1 cellular context compared by ENCODE assay signal in genomic region chr6:30914076-30914853, GRCh38.
TF ChIP-seq lines count a peak whose summit lies in the region.

Gene VARS2 (plus strand): TSS chr6:30914238. CDS start chr6:30914837, 599 bp downstream.

TF ChIP-seq in K562, 482 proteins besides CTCF, POLR2A, EP300 and RAD21 (continued from another document and continues in another):
- TF ChIP-seq ZEB2 (IDR thresholded peaks at IDR 0.05), result no peak
- TF ChIP-seq SIN3B (IDR thresholded peaks at IDR 0.05; ENCODE audit: low read depth), result peak; percentile 47; the same call in 1 of the 2 replicates
- peak; percentile 96 for TF ChIP-seq RBFOX2 (IDR thresholded peaks at IDR 0.05; ENCODE audit: low read depth, low read length)
- TF ChIP-seq ZKSCAN3 (CRISPR knock-in tag; IDR thresholded peaks at IDR 0.05), result no peak
- no peak; the same call in 1 of the 2 replicates for TF ChIP-seq CGGBP1 (CRISPR knock-in tag; IDR thresholded peaks at IDR 0.05)
- no peak for TF ChIP-seq ZNF785 (CRISPR knock-in tag; IDR thresholded peaks at IDR 0.05)
- TF ChIP-seq DDX20 (tag; IDR thresholded peaks at IDR 0.05; ENCODE audit: low read depth), result no peak
- 0 out of 2 replicates have a peak, but pooled peaks have one; percentile 59 for TF ChIP-seq RHOXF2B (CRISPR knock-in tag; conservative IDR thresholded peaks at IDR 0.05)
- no peak for TF ChIP-seq EHMT2 (IDR thresholded peaks at IDR 0.05)
- TF ChIP-seq KLF10 (CRISPR knock-in tag; IDR thresholded peaks at IDR 0.05), result peak; percentile 25; the same call in 1 of the 2 replicates
- no peak for TF ChIP-seq CEBPZ (IDR thresholded peaks at IDR 0.05; ENCODE audit: borderline replicate concordance, low read depth, low read length)
- TF ChIP-seq FOXA3 (CRISPR knock-in tag; conservative IDR thresholded peaks at IDR 0.05 in 1 of 2, IDR thresholded peaks at IDR 0.05 in 1 of 2), result peak; percentile 5 to 47; a peak in 1 of 4 replicates
- TF ChIP-seq ZNF584 (CRISPR knock-in tag; IDR thresholded peaks at IDR 0.05; ENCODE audit: low read depth), result no peak
- no peak for TF ChIP-seq CBX3 (IDR thresholded peaks at IDR 0.05; ENCODE audit: borderline replicate concordance in 1 of 2, low read length in 2 of 2)
- no peak for TF ChIP-seq ZFPM2 (CRISPR knock-in tag; IDR thresholded peaks at IDR 0.05)
- 0 out of 2 replicates have a peak, but pooled peaks have one; percentile 19 for TF ChIP-seq ZNF134 (CRISPR knock-in tag; conservative IDR thresholded peaks at IDR 0.05)
- TF ChIP-seq YY1 (IDR thresholded peaks at IDR 0.05; ENCODE audit: borderline replicate concordance in 1 of 3, control insufficient read depth in 1 of 3, extremely low read depth in 1 of 3, insufficient read depth in 3 of 3, insufficient read length in 1 of 3, insufficient replicate concordance in 2 of 3, low read depth in 1 of 3, low read length in 2 of 3), result peak in 2 of 3 experiments; percentile 55 to 68
- TF ChIP-seq PHF8 (IDR thresholded peaks at IDR 0.05; ENCODE audit: borderline replicate concordance, low read length), result peak; percentile 92
- peak; percentile 69; the same call in 1 of the 2 replicates for TF ChIP-seq THAP7 (CRISPR knock-in tag; IDR thresholded peaks at IDR 0.05)
- TF ChIP-seq ATF1 (CRISPR knock-in tag; IDR thresholded peaks at IDR 0.05), result no peak
- peak; percentile 61 for TF ChIP-seq ATF1 (tag; IDR thresholded peaks at IDR 0.05)
- peak; percentile 78; the same call in 1 of the 2 replicates for TF ChIP-seq ELK3 (CRISPR knock-in tag; IDR thresholded peaks at IDR 0.05)
- TF ChIP-seq U2AF1 (optimal IDR thresholded peaks at IDR 0.05; ENCODE audit: low read depth, low read length), result peak; percentile 91
- TF ChIP-seq ZNF143 (CRISPR knock-in tag; IDR thresholded peaks at IDR 0.05), result peak; percentile 76
- no peak for TF ChIP-seq ZFP30 (CRISPR knock-in tag; IDR thresholded peaks at IDR 0.05; ENCODE audit: borderline replicate concordance)
- TF ChIP-seq MGA (IDR thresholded peaks at IDR 0.05), result peak; percentile 84
- TF ChIP-seq MAFF (IDR thresholded peaks at IDR 0.05; ENCODE audit: low read length), result no peak
- peak; percentile 82 for TF ChIP-seq E2F3 (CRISPR knock-in tag; IDR thresholded peaks at IDR 0.05)
- TF ChIP-seq ZNF561 (CRISPR knock-in tag; conservative IDR thresholded peaks at IDR 0.05), result no peak
- TF ChIP-seq C11orf30 (IDR thresholded peaks at IDR 0.05; ENCODE audit: low read depth), result no peak
- peak; percentile 47 for TF ChIP-seq SAP30 (IDR thresholded peaks at IDR 0.05; ENCODE audit: borderline replicate concordance, insufficient read depth, low read depth, low read length, poor library complexity, severe bottlenecking)
- TF ChIP-seq CCNT2 (IDR thresholded peaks at IDR 0.05; ENCODE audit: borderline replicate concordance, extremely low read depth, insufficient read length, low read depth, low read length), result peak; percentile 95
- peak; percentile 99 for TF ChIP-seq ZFX (CRISPR knock-in tag; IDR thresholded peaks at IDR 0.05)
- 0 out of 2 replicates have a peak, but pooled peaks have one; percentile 41 for TF ChIP-seq TOE1 (IDR thresholded peaks at IDR 0.05; ENCODE audit: borderline replicate concordance)
- 0 out of 2 replicates have a peak, but pooled peaks have one; percentile 68 for TF ChIP-seq TOE1 (CRISPR knock-in tag; IDR thresholded peaks at IDR 0.05; ENCODE audit: borderline replicate concordance, low read depth)
- TF ChIP-seq GATA2 (CRISPR knock-in tag; IDR thresholded peaks at IDR 0.05), result no peak
- TF ChIP-seq MTA1 (IDR thresholded peaks at IDR 0.05; ENCODE audit: borderline replicate concordance), result no peak
- TF ChIP-seq SPI1 (IDR thresholded peaks at IDR 0.05; ENCODE audit: borderline replicate concordance, low read depth, low read length), result no peak
- no peak for TF ChIP-seq HSF4 (CRISPR knock-in tag; IDR thresholded peaks at IDR 0.05; ENCODE audit: borderline replicate concordance)
- no peak for TF ChIP-seq KDM1A (IDR thresholded peaks at IDR 0.05)
- no peak for TF ChIP-seq ZNF3 (CRISPR knock-in tag; IDR thresholded peaks at IDR 0.05)
- TF ChIP-seq PATZ1 (CRISPR knock-in tag; IDR thresholded peaks at IDR 0.05; ENCODE audit: borderline replicate concordance), result peak; percentile 44; the same call in 1 of the 2 replicates
- no peak for TF ChIP-seq FOXJ2 (tag; IDR thresholded peaks at IDR 0.05)
- TF ChIP-seq KDM2B (CRISPR knock-in tag; IDR thresholded peaks at IDR 0.05), result no peak
- peak; percentile 56 for TF ChIP-seq CREM (IDR thresholded peaks at IDR 0.05; ENCODE audit: low read depth)
- TF ChIP-seq HNRNPUL1 (IDR thresholded peaks at IDR 0.05; ENCODE audit: low read length), result 0 out of 2 replicates have a peak, but pooled peaks have one; percentile 41
- no peak for TF ChIP-seq CEBPG (CRISPR knock-in tag; IDR thresholded peaks at IDR 0.05)
- TF ChIP-seq CEBPG (tag; conservative IDR thresholded peaks at IDR 0.05 in 1 of 2, IDR thresholded peaks at IDR 0.05 in 1 of 2), result no peak
